ENCODE assay signal across 23 cellular contexts in the genomic region with DNA sequence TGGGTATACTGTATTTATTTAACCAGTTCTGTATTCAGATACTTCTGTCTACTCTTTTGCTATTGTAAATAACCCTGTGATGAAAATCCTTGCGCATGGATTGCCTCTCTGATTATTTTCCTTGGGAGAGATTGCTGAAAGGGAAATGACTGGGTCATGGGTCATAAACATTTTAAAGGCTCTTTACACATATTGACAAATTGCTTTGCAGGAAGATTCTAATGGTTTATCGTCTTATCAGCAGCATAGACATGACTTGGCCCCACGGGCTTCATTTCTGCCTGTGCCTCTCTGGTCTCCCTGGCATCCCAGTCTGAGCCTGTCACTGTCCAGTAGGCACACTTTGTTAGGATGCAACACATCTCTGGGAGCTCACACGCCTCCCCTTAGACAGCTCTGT. TPM values are rescaled to one million over a fixed set of nuclear protein-coding genes. Genes with fewer than 3 reads are reported as not detected.
DNase-seq lines count a peak whose midpoint lies in the region; ATAC-seq and TF ChIP-seq lines count a peak whose summit lies in the region.
"Had no signal": no experiment of that assay in that cellular context is flagged by ENCODE, and none has a peak within 500 bp of the region (broad histone marks: within the 10 kb centered on the region; RNA-seq: fewer than 3 reads in every experiment).

No MANE protein-coding gene starts in this region.

- H4K20me1 ChIP-seq in neural progenitor cell (ENCODE audit: low read depth): peaks cover 8% of the 10 kb centered on the region

- H3K4me3 Mint-ChIP-seq in activated CD4-positive, alpha-beta T cell treated with anti-CD3 and anti-CD28 coated beads for 36 hours: no peak overlapping the region
- H3K4me3 Mint-ChIP-seq in T-helper 17 cell: no peak overlapping the region
- H3K4me3 Mint-ChIP-seq in neural progenitor cell: no peak overlapping the region
- H3K4me3 Mint-ChIP-seq: activated CD4-positive, alpha-beta memory T cell treated with anti-CD3 and anti-CD28 coated beads, Interleukin-2, amount 10 ng/mL, durations not matched to agents 7 days and 5 days; activated naive CD4-positive, alpha-beta T cell treated with anti-CD3 and anti-CD28 coated beads, Interleukin-2, amount 10 ng/mL, durations not matched to agents 7 days and 5 days; activated T-cell treated with anti-CD3 and anti-CD28 coated beads, Interleukin-2, amount 50 U/mL, for 4 hours; B cell; memory B cell; type B pancreatic cell; WTC11 had no signal

- ATAC-seq in activated CD4-positive, alpha-beta T cell treated with anti-CD3 and anti-CD28 coated beads for 36 hours: no peak
- ATAC-seq in T-helper 17 cell (no peak), GM19395 (IDR thresholded peaks at IDR 0.05; ENCODE audit: unreplicated experiment) (no peak)
- ATAC-seq: activated T-cell treated with anti-CD3 and anti-CD28 coated beads, Interleukin-2, amount 50 U/mL, for 4 hours; K562; WTC11 had no signal

- peaks cover 20% of the 10 kb centered on the region for H3K4me1 ChIP-seq in neural progenitor cell

- in situ Hi-C loops in GM13977 (cut with MboI; ENCODE audit: low pct_unique_long_range_greater_than_20kb, low sequenced_read_pairs, unreplicated experiment): no loop called here

- H2AFZ ChIP-seq in neural progenitor cell (replicated peaks): no peak overlapping the region

- H3K4me3 ChIP-seq in fibroblast of mammary gland (ENCODE audit: control insufficient read depth, low read depth, low read length): no peak overlapping the region
- no peak overlapping the region for H3K4me3 ChIP-seq in neural progenitor cell
- H3K4me3 ChIP-seq: esophagus squamous epithelium, K562, ovary, right atrium auricular region, SJCRH30 had no signal

- no peaks in the 10 kb centered on the region for H3K36me3 ChIP-seq in neural progenitor cell
- H3K36me3 ChIP-seq: ovary, SJCRH30 had no signal

- no peak overlapping the region for H3K27ac ChIP-seq in neural progenitor cell
- H3K27ac ChIP-seq: esophagus squamous epithelium, ovary, SJCRH30 had no signal

- TF ChIP-seq CTCF in fibroblast of mammary gland (conservative IDR thresholded peaks at IDR 0.05; ENCODE audit: control insufficient read depth, insufficient read depth, low read depth, low read length) (no peak), neural progenitor cell (IDR thresholded peaks at IDR 0.05) (no peak), GM13977 (IDR thresholded peaks at IDR 0.05; ENCODE audit: extremely low read depth, insufficient read depth, missing control alignments) (no peak)

- H3K9me3 Mint-ChIP-seq in activated CD4-positive, alpha-beta T cell treated with anti-CD3 and anti-CD28 coated beads for 36 hours (ENCODE audit: low read depth): no peaks in the 10 kb centered on the region
- no peaks in the 10 kb centered on the region for H3K9me3 Mint-ChIP-seq in neural progenitor cell
- H3K9me3 Mint-ChIP-seq: activated CD4-positive, alpha-beta memory T cell treated with anti-CD3 and anti-CD28 coated beads, Interleukin-2, amount 10 ng/mL, durations not matched to agents 7 days and 5 days; activated naive CD4-positive, alpha-beta T cell treated with anti-CD3 and anti-CD28 coated beads, Interleukin-2, amount 10 ng/mL, durations not matched to agents 7 days and 5 days; activated T-cell treated with anti-CD3 and anti-CD28 coated beads, Interleukin-2, amount 50 U/mL, for 4 hours; memory B cell; naive B cell; type B pancreatic cell; WTC11 had no signal

- intact Hi-C loops in activated CD4-positive, alpha-beta T cell treated with anti-CD3 and anti-CD28 coated beads for 36 hours (cut with DNase I, micrococcal nuclease): loop anchor here (2.0 to 10.0 kb wide), 7 partner anchors 33 to 869 kb away; a partner anchor contains a TSS

- peaks cover 10% of the 10 kb centered on the region for H3F3A ChIP-seq in neural progenitor cell (ENCODE audit: low read depth)

- POLR2A ChIA-PET in activated CD4-positive, alpha-beta T cell treated with anti-CD3 and anti-CD28 coated beads for 36 hours (lab: Charles Lee): no interaction called here

- H3K27ac Mint-ChIP-seq in activated CD4-positive, alpha-beta T cell treated with anti-CD3 and anti-CD28 coated beads for 36 hours: peak overlapping the region; percentile 45
- H3K27ac Mint-ChIP-seq in T-helper 17 cell (peak overlapping the region; percentile 97), neural progenitor cell (peak overlapping the region; percentile 42)
- H3K27ac Mint-ChIP-seq: B cell, type B pancreatic cell, WTC11 had no signal

- no peak overlapping the region for H3K9ac ChIP-seq in neural progenitor cell

- H3K79me2 ChIP-seq in neural progenitor cell (ENCODE audit: low read depth): no peaks in the 10 kb centered on the region

- CTCF ChIA-PET in activated CD4-positive, alpha-beta T cell treated with anti-CD3 and anti-CD28 coated beads for 36 hours (lab: Charles Lee): interaction anchor here (1.7 to 2.0 kb wide), 2 partner anchors 66 to 241 kb away, joined by 4 to 7 read pairs; a partner anchor contains a TSS

- H3K9me3 ChIP-seq in T-helper 17 cell (ENCODE audit: control insufficient read depth, low read length, poor library complexity, severe bottlenecking): no peaks in the 10 kb centered on the region
- no peaks in the 10 kb centered on the region for H3K9me3 ChIP-seq in neural progenitor cell (ENCODE audit: low read depth)
- H3K9me3 ChIP-seq: esophagus squamous epithelium, ovary, right atrium auricular region, SJCRH30 had no signal

- H3K27me3 ChIP-seq in neural progenitor cell: no peaks in the 10 kb centered on the region
- H3K27me3 ChIP-seq: esophagus squamous epithelium, ovary, right atrium auricular region, SJCRH30 had no signal

- H3K36me3 Mint-ChIP-seq in activated CD4-positive, alpha-beta T cell treated with anti-CD3 and anti-CD28 coated beads for 36 hours (ENCODE audit: low read depth): peaks cover 8% of the 10 kb centered on the region
- H3K36me3 Mint-ChIP-seq in T-helper 17 cell (ENCODE audit: low read depth): no peaks in the 10 kb centered on the region
- H3K36me3 Mint-ChIP-seq in neural progenitor cell: peaks cover 12% of the 10 kb centered on the region
- H3K36me3 Mint-ChIP-seq: memory B cell, naive B cell, type B pancreatic cell, WTC11 had no signal

- no peak overlapping the region for H3K4me2 ChIP-seq in neural progenitor cell

- peaks cover 89% of the 10 kb centered on the region for H3K4me1 Mint-ChIP-seq in activated CD4-positive, alpha-beta T cell treated with anti-CD3 and anti-CD28 coated beads for 36 hours
- H3K4me1 Mint-ChIP-seq in T-helper 17 cell (peaks cover 75% of the 10 kb centered on the region), neural progenitor cell (peaks cover 65% of the 10 kb centered on the region)
- H3K4me1 Mint-ChIP-seq: WTC11 had no signal

- DNase-seq in activated CD4-positive, alpha-beta T cell treated with anti-CD3 and anti-CD28 coated beads for 36 hours: no peak
- DNase-seq in activated CD4-positive, alpha-beta T cell treated with anti-CD3 and anti-CD28 coated beads for 4 hours: no peak
- DNase-seq in T-helper 17 cell (no peak), fibroblast of mammary gland (ENCODE audit: low read depth) (peak; percentile 11), neural progenitor cell (ENCODE audit: low spot score) (no peak), GM13977 (ENCODE audit: low spot score) (no peak)
- no peak for DNase-seq in central memory CD4-positive, alpha-beta T cell
- DNase-seq: activated CD4-positive, alpha-beta memory T cell treated with anti-CD3 and anti-CD28 coated beads, Interleukin-2, amount 10 ng/mL, durations not matched to agents 7 days and 5 days; activated naive CD4-positive, alpha-beta T cell treated with anti-CD3 and anti-CD28 coated beads, Interleukin-2, amount 10 ng/mL, durations not matched to agents 7 days and 5 days; activated T-cell treated with anti-CD3 and anti-CD28 coated beads, Interleukin-2, amount 50 U/mL, for 4 hours; effector memory CD4-positive, alpha-beta T cell; esophagus squamous epithelium; naive B cell; NCI-H510A treated with DMSO at 0.1 percent for 48 hours; ovary; SJCRH30 had no signal

- H3K27me3 Mint-ChIP-seq in activated CD4-positive, alpha-beta T cell treated with anti-CD3 and anti-CD28 coated beads for 36 hours: no peaks in the 10 kb centered on the region
- H3K27me3 Mint-ChIP-seq in T-helper 17 cell: no peaks in the 10 kb centered on the region
- H3K27me3 Mint-ChIP-seq in neural progenitor cell (ENCODE audit: insufficient read depth, low read depth): peaks cover 7% of the 10 kb centered on the region
- H3K27me3 Mint-ChIP-seq: activated naive CD4-positive, alpha-beta T cell treated with anti-CD3 and anti-CD28 coated beads, Interleukin-2, amount 10 ng/mL, durations not matched to agents 7 days and 5 days; B cell; naive B cell had no signal

RNA-seq across cellular contexts. Expression of a gene that starts 52.3 kb away (rescaled TPM):
- total RNA-seq in activated CD4-positive, alpha-beta T cell treated with anti-CD3 and anti-CD28 coated beads for 36 hours: 10 to 100 TPM; 55.9 to 62.2 TPM
- total RNA-seq in T-helper 17 cell (10 to 100 TPM; 17.4 to 22.0 TPM), neural progenitor cell (ENCODE audit: low replicate concordance) (30.3 and 39.9 TPM in 2 replicates)

Comparison
In these comparisons a context has a peak if more than half of its experiments do, and no peak if none do; other contexts are left out.
1. H3K27ac Mint-ChIP-seq: peak in every context shown above with its lines; median percentile 97 in T-helper 17 cell; 45 in activated CD4-positive, alpha-beta T cell treated with anti-CD3 and anti-CD28 coated beads for 36 hours; 42 in neural progenitor cell.